In the genomic region with DNA sequence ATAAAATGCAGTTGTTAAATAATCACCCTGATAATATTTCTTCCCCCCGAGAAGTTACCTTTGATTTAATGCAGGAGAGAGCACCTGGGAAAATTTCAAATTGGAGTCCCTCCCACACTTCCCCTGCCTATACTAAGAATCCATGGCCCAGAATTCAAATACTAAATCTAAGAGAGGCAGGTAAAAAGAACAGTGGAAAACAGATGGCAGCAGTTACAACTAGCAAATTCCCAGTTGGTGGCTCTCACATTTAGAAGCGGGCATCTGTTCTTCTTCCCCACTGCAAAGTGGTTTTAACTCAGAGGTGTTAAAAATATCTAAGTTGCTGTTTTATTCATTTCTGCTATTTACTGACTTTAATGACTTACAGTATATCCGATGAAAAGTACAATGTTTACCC, we compare ENCODE assay signal across 15 cellular contexts.
A peak's percentile ranks its signal among the peaks of the same experiment; 100 is the strongest.
DNase-seq lines count a peak whose midpoint lies in the region; ATAC-seq and TF ChIP-seq lines count a peak whose summit lies in the region.
"Had no signal": no experiment of that assay in that cellular context is flagged by ENCODE, and none has a peak within 500 bp of the region (broad histone marks: within the 10 kb centered on the region; RNA-seq: fewer than 3 reads in every experiment).

No MANE protein-coding gene starts in this region.

- no peaks in the 10 kb centered on the region for H3K9me3 ChIP-seq in H9 (ENCODE audit: control insufficient read depth, low read depth, low read length)
- H3K9me3 ChIP-seq in T-helper 17 cell (ENCODE audit: control insufficient read depth, low read length, poor library complexity, severe bottlenecking), result no peaks in the 10 kb centered on the region

- no peak overlapping the region for H3K9ac ChIP-seq in H9 (ENCODE audit: extremely low read depth, insufficient read length, low read length)
- H3K9ac ChIP-seq: KMS-11 had no signal

- no peak for TF ChIP-seq CTCF in H9 (conservative IDR thresholded peaks at IDR 0.05)

- H4K20me1 ChIP-seq in H9 (ENCODE audit: control insufficient read depth, insufficient read depth, insufficient read length), result no peaks in the 10 kb centered on the region

- no peaks in the 10 kb centered on the region for H3K23me2 ChIP-seq in H9 (ENCODE audit: insufficient read length, low read depth, low read length, poor library complexity, severe bottlenecking)

- ATAC-seq in T-helper 17 cell (no peak), GM21576 (IDR thresholded peaks at IDR 0.05; ENCODE audit: unreplicated experiment) (no peak)

- no peak overlapping the region for H3T11ph ChIP-seq in H9 (ENCODE audit: low read length)

- no peak overlapping the region for H4K5ac ChIP-seq in H9 (ENCODE audit: insufficient read length, low read depth, low read length)

- no peak overlapping the region for H3K56ac ChIP-seq in H9 (ENCODE audit: insufficient read length, low read depth, low read length)

- no peak overlapping the region for H3K4me2 ChIP-seq in H9 (ENCODE audit: insufficient read depth, insufficient read length, low read length)
- H3K4me2 ChIP-seq: KMS-11, PC-9 had no signal

- H2BK15ac ChIP-seq in H9 (ENCODE audit: low read depth, low read length), result no peak overlapping the region

- peak overlapping the region; percentile 61 for H3K27ac ChIP-seq in H9 (ENCODE audit: insufficient read length, low read depth, low read length)
- H3K27ac ChIP-seq: KMS-11, PC-9, RWPE1 had no signal

- H3K27me3 Mint-ChIP-seq in H9 (ENCODE audit: low read depth), result no peaks in the 10 kb centered on the region
- no peaks in the 10 kb centered on the region for H3K27me3 Mint-ChIP-seq in T-helper 17 cell
- H3K27me3 Mint-ChIP-seq: CD8-positive, alpha-beta memory T cell had no signal

- no peak overlapping the region for H2BK5ac ChIP-seq in H9 (ENCODE audit: insufficient read length, low read length)

- H2AFZ ChIP-seq in H9 (ENCODE audit: low read length), result no peak overlapping the region
- H2AFZ ChIP-seq: PC-9 had no signal

- H3K4me3 Mint-ChIP-seq in H9 (0 out of 5 replicates have a peak overlapping the region, but pooled peaks of 1 of the 2 experiments have one; percentile 4), T-helper 17 cell (no peak overlapping the region)
- H3K4me3 Mint-ChIP-seq: CD8-positive, alpha-beta memory T cell had no signal

- H3K4me1 Mint-ChIP-seq in H9, result peaks cover 24 to 39% of the 10 kb centered on the region in 2 experiments
- H3K4me1 Mint-ChIP-seq in T-helper 17 cell, result no peaks in the 10 kb centered on the region
- H3K4me1 Mint-ChIP-seq: CD8-positive, alpha-beta memory T cell had no signal

- no peak overlapping the region for H3K23ac ChIP-seq in H9 (ENCODE audit: insufficient read length, low read depth, low read length)

- H3K27me3 ChIP-seq in H9 (ENCODE audit: insufficient read depth, low read length), result no peaks in the 10 kb centered on the region

- H3K27ac Mint-ChIP-seq in H9 (peak overlapping the region; percentile 42 to 74 (median 65); a peak in 6 of 7 replicates), T-helper 17 cell (no peak overlapping the region)
- H3K27ac Mint-ChIP-seq: CD8-positive, alpha-beta memory T cell had no signal

- H3K4me1 ChIP-seq in H9 (ENCODE audit: insufficient read depth, low read length), result peaks cover 5% of the 10 kb centered on the region; the same call in 1 of the 2 replicates

- H2AK5ac ChIP-seq in H9 (ENCODE audit: insufficient read length, low read length), result no peak overlapping the region

- no peak overlapping the region for H3K18ac ChIP-seq in H9 (ENCODE audit: insufficient read length, low read depth, low read length)

- no peaks in the 10 kb centered on the region for H3K79me1 ChIP-seq in H9 (ENCODE audit: insufficient read depth, low read depth, low read length, poor library complexity, severe bottlenecking)

- H4K8ac ChIP-seq in H9 (replicated peaks; ENCODE audit: insufficient read length, low read depth, low read length), result no peak overlapping the region

- H3K4ac ChIP-seq in H9 (ENCODE audit: low read depth, low read length), result no peak overlapping the region

- no CpG with 5 or more reads among the region's 3 CpGs for WGBS in H9 (ENCODE audit: extremely low coverage, insufficient read length, low lambda C conversion rate)

- no peaks in the 10 kb centered on the region for H3K79me2 ChIP-seq in H9 (ENCODE audit: insufficient read depth, low read length)

- H4K91ac ChIP-seq in H9 (ENCODE audit: insufficient read length, low read depth, low read length), result no peak overlapping the region

- DNase-seq in H9 (no peak), NCI-H524 (lab: John Stamatoyannopoulos, UW) (peak; percentile 56 to 89), cerebellar cortex (ENCODE audit: low spot score) (peak; percentile 95), LoVo (ENCODE audit: low spot score) (no peak), T-helper 17 cell (no peak)
- no peak for DNase-seq in activated CD4-positive, alpha-beta T cell treated with anti-CD3 and anti-CD28 coated beads for 1 hour
- DNase-seq: CD8-positive, alpha-beta memory T cell; DND-41; HCEC 1CT; NCI-H2029; PC-9; T-helper 1 cell had no signal

- H3K36me3 Mint-ChIP-seq in H9 (ENCODE audit: insufficient read depth in 1 of 3, low read depth in 3 of 3) (no peaks in the 10 kb centered on the region; a peak in 1 of 7 replicates), T-helper 17 cell (ENCODE audit: low read depth) (no peaks in the 10 kb centered on the region)
- H3K36me3 Mint-ChIP-seq: CD8-positive, alpha-beta memory T cell had no signal

- no peaks in the 10 kb centered on the region for H3K9me3 Mint-ChIP-seq in H9

- H2BK12ac ChIP-seq in H9 (ENCODE audit: insufficient read length, low read depth, low read length), result no peak overlapping the region

- no peak overlapping the region for H2BK20ac ChIP-seq in H9 (ENCODE audit: low read depth, low read length, poor library complexity, severe bottlenecking)

- H3K14ac ChIP-seq in H9 (ENCODE audit: insufficient read depth, low read length), result no peak overlapping the region

- no peak overlapping the region for H2BK120ac ChIP-seq in H9 (ENCODE audit: low read depth, low read length, poor library complexity, severe bottlenecking)

Comparison
In these comparisons a context has a peak if more than half of its experiments do, and no peak if none do; other contexts are left out.
1. DNase-seq: peak in NCI-H524 (2 of 2) and cerebellar cortex (single experiment); none in H9 (single experiment), LoVo (single experiment), T-helper 17 cell (0 of 3) and activated CD4-positive, alpha-beta T cell treated with anti-CD3 and anti-CD28 coated beads for 1 hour (single experiment).